1 cellular context compared by ENCODE assay signal in genomic region chr4:105210901-105211300, GRCh38.
TF ChIP-seq lines count a peak whose summit lies in the region.

No MANE protein-coding gene starts in this region.

TF ChIP-seq in SK-N-SH, 30 proteins besides CTCF, POLR2A, EP300 and RAD21 (continued from another document):
- TF ChIP-seq, protein P1, sequence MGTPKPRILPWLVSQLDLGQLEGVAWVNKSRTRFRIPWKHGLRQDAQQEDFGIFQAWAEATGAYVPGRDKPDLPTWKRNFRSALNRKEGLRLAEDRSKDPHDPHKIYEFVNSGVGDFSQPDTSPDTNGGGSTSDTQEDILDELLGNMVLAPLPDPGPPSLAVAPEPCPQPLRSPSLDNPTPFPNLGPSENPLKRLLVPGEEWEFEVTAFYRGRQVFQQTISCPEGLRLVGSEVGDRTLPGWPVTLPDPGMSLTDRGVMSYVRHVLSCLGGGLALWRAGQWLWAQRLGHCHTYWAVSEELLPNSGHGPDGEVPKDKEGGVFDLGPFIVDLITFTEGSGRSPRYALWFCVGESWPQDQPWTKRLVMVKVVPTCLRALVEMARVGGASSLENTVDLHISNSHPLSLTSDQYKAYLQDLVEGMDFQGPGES (IDR thresholded peaks at IDR 0.05; ENCODE audit: low read depth, low read length), result no peak
- no peak for TF ChIP-seq GATA2 (CRISPR knock-in tag; IDR thresholded peaks at IDR 0.05)
- no peak for TF ChIP-seq ELF1 (IDR thresholded peaks at IDR 0.05)
- no peak for TF ChIP-seq MXI1 (IDR thresholded peaks at IDR 0.05; ENCODE audit: low read depth, low read length)
- no peak for TF ChIP-seq TAF1 (IDR thresholded peaks at IDR 0.05; ENCODE audit: borderline replicate concordance, low read depth, low read length)
- TF ChIP-seq, protein P2, sequence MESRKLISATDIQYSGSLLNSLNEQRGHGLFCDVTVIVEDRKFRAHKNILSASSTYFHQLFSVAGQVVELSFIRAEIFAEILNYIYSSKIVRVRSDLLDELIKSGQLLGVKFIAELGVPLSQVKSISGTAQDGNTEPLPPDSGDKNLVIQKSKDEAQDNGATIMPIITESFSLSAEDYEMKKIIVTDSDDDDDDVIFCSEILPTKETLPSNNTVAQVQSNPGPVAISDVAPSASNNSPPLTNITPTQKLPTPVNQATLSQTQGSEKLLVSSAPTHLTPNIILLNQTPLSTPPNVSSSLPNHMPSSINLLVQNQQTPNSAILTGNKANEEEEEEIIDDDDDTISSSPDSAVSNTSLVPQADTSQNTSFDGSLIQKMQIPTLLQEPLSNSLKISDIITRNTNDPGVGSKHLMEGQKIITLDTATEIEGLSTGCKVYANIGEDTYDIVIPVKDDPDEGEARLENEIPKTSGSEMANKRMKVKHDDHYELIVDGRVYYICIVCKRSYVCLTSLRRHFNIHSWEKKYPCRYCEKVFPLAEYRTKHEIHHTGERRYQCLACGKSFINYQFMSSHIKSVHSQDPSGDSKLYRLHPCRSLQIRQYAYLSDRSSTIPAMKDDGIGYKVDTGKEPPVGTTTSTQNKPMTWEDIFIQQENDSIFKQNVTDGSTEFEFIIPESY (IDR thresholded peaks at IDR 0.05; ENCODE audit: borderline replicate concordance, low read depth), result no peak
- TF ChIP-seq NFIC (IDR thresholded peaks at IDR 0.05; ENCODE audit: borderline replicate concordance), result no peak
- TF ChIP-seq JUND (IDR thresholded peaks at IDR 0.05), result no peak
